Comparison of ENCODE assay signal across 8 cellular contexts in genomic region chr1:6554031-6554906, GRCh38. TPM values are rescaled to one million over a fixed set of nuclear protein-coding genes. Genes with fewer than 3 reads are reported as not detected.
DNase-seq lines count a peak whose midpoint lies in the region; ATAC-seq and TF ChIP-seq lines count a peak whose summit lies in the region.

Gene NOL9, minus strand, starts transcription at chr1:6554513. Its CDS starts 11 bp downstream, at chr1:6554502.

- peaks cover 0 to 1% (median 0%) of the 10 kb centered on the region in 3 donors for H3K27me3 Mint-ChIP-seq in CD14-positive monocyte (ENCODE audit: low read depth in 3 of 3)

- H3K9me3 Mint-ChIP-seq in CD14-positive monocyte = no peaks in the 10 kb centered on the region

- H3K4me3 Mint-ChIP-seq in CD14-positive monocyte = peak within 1 kb of the TSS; percentile 73 to 88

- peaks cover 2 to 10% (median 6%) of the 10 kb centered on the region in 4 donors for H3K36me3 ChIP-seq in liver (ENCODE audit: control insufficient read depth in 4 of 4, insufficient read depth in 3 of 4, low read depth in 1 of 4, low read length in 3 of 4)

- WGBS in liver = under 1% methylated on average over 87 of the region's 87 CpGs

- peak within 1 kb of the TSS; percentile 35 to 82 (median 43) for H3K27ac Mint-ChIP-seq in CD14-positive monocyte

- TF ChIP-seq CTCF in CD14-positive monocyte (IDR thresholded peaks at IDR 0.05) = peak; percentile 95
- TF ChIP-seq CTCF in liver (IDR thresholded peaks at IDR 0.05; ENCODE audit: low read depth, low read length, missing input control) = peak; percentile 96

- no peaks in the 10 kb centered on the region for H3K9me3 ChIP-seq in liver (ENCODE audit: control insufficient read depth in 4 of 4, low read length in 3 of 4)

- DNase-seq in CD14-positive monocyte (ENCODE audit: low spot score) = peak; percentile 92
- DNase-seq in NCI-H748 (lab: John Stamatoyannopoulos, UW; ENCODE audit: unreplicated experiment) = peak; percentile 87
- peak; percentile 87 to 92 for DNase-seq in activated CD4-positive, alpha-beta T cell treated with anti-CD3 and anti-CD28 coated beads, Interleukin-2, amount 50 U/mL, for 24 hours (ENCODE audit: low read depth in 1 of 2, low spot score in 1 of 2)
- DNase-seq in dermis microvascular lymphatic vessel endothelial cell (ENCODE audit: low read depth in 2 of 2) = peak; percentile 84 to 92
- DNase-seq in stimulated activated CD4-positive, alpha-beta T cell treated with anti-CD3 and anti-CD28 coated beads, Interleukin-4, amount 100 ng/mL, for 24 hours = peak; percentile 95

- peaks cover 4 to 17% (median 11%) of the 10 kb centered on the region in 4 donors for H3K4me1 ChIP-seq in liver (ENCODE audit: control insufficient read depth in 4 of 4, insufficient read depth in 4 of 4, low read length in 3 of 4)

- peaks cover 11% of the 10 kb centered on the region for H3K4me1 Mint-ChIP-seq in CD14-positive monocyte

- H3K9ac ChIP-seq in liver (ENCODE audit: low read depth in 1 of 2, low read length in 2 of 2) = peak within 1 kb of the TSS; percentile 77 to 88

- peak within 1 kb of the TSS; percentile 89 to 97 (median 95) for H3K4me3 ChIP-seq in liver (ENCODE audit: low read depth in 1 of 3, low read length in 3 of 3)

- peaks cover 9 to 29% of the 10 kb centered on the region in 2 donors for H3K36me3 Mint-ChIP-seq in CD14-positive monocyte

- intact Hi-C loops in CD14-positive monocyte (cut with micrococcal nuclease) = loop anchor here in 1 of 2 donors (2.0 to 10.0 kb wide), 3 partner anchors 71 to 159 kb away; partner anchors contain the start of genes ACOT7, DNAJC11 and THAP3

- ATAC-seq in GM19328 (IDR thresholded peaks at IDR 0.05; ENCODE audit: unreplicated experiment) = peak; percentile 83
- peak; percentile 90 for ATAC-seq in HG03520 (IDR thresholded peaks at IDR 0.05; ENCODE audit: unreplicated experiment)

- peak; percentile 81 to 89 for TF ChIP-seq RAD21 in liver (IDR thresholded peaks at IDR 0.05)

- peak within 1 kb of the TSS; percentile 57 to 64 for H3K27ac ChIP-seq in liver (ENCODE audit: low read depth in 1 of 2, low read length in 2 of 2)

- no peaks in the 10 kb centered on the region for H3K27me3 ChIP-seq in liver (ENCODE audit: control insufficient read depth in 4 of 4, insufficient read depth in 4 of 4, low read length in 3 of 4)

TF ChIP-seq in liver, 16 proteins besides CTCF, POLR2A, EP300 and RAD21:
- TF ChIP-seq EGR1 (IDR thresholded peaks at IDR 0.05; ENCODE audit: low read depth in 2 of 2) = no peak
- TF ChIP-seq MAX (IDR thresholded peaks at IDR 0.05) = peak; percentile 15
- peak; percentile 99 for TF ChIP-seq ZBTB33 (IDR thresholded peaks at IDR 0.05)
- peak; percentile 45 for TF ChIP-seq FOXA1 (IDR thresholded peaks at IDR 0.05)
- TF ChIP-seq HNF4A (conservative IDR thresholded peaks at IDR 0.05) = peak; percentile 22 to 34
- peak; percentile 9 for TF ChIP-seq SP1 (IDR thresholded peaks at IDR 0.05)
- TF ChIP-seq RXRA (IDR thresholded peaks at IDR 0.05) = peak in 1 of 2 donors; percentile 6
- peak; percentile 97 for TF ChIP-seq YY1 (IDR thresholded peaks at IDR 0.05)
- no peak for TF ChIP-seq NR2F2 (IDR thresholded peaks at IDR 0.05)
- no peak for TF ChIP-seq HNF4G (IDR thresholded peaks at IDR 0.05)
- peak; percentile 19 for TF ChIP-seq FOXA2 (IDR thresholded peaks at IDR 0.05)
- peak in 1 of 2 donors; percentile 57 for TF ChIP-seq GABPA (IDR thresholded peaks at IDR 0.05 in 1 of 2, conservative IDR thresholded peaks at IDR 0.05 in 1 of 2)
- TF ChIP-seq REST (IDR thresholded peaks at IDR 0.05) = peak; percentile 45

RNA-seq across cellular contexts. Expression of gene NOL9, which starts in this region (rescaled TPM):
- 1 to 10 TPM; 3.7 to 7.6 TPM for polyA plus RNA-seq in CD14-positive monocyte
- total RNA-seq in dermis microvascular lymphatic vessel endothelial cell = 16.4 and 17.7 TPM in 2 replicates
- total RNA-seq in liver = 10 to 100 TPM; 13.6 to 15.1 TPM
- 1 to 10 TPM; 2.1 to 5.3 TPM for polyA plus RNA-seq in liver

Comparison
In these comparisons a context has a peak if more than half of its experiments do, and no peak if none do; other contexts are left out.
1. Peak in every context shown above with its lines: DNase-seq, ATAC-seq, H3K4me3 ChIP-seq and H3K27ac ChIP-seq.